18 cellular contexts compared by ENCODE assay signal in genomic region chr5:17411436-17411835, GRCh38.
DNase-seq lines count a peak whose midpoint lies in the region; FAIRE-seq and TF ChIP-seq lines count a peak whose summit lies in the region.
"Had no signal": no experiment of that assay in that cellular context is flagged by ENCODE, and none has a peak within 500 bp of the region (broad histone marks: within the 10 kb centered on the region; RNA-seq: fewer than 3 reads in every experiment).

No MANE protein-coding gene starts in this region.

- no peaks in the 10 kb centered on the region for H3K9me1 ChIP-seq in keratinocyte (ENCODE audit: control insufficient read depth, extremely low read depth, insufficient read depth, low read length)

- TF ChIP-seq CTCF in mammary epithelial cell (conservative IDR thresholded peaks at IDR 0.05 in 1 of 2, IDR thresholded peaks at IDR 0.05 in 1 of 2; ENCODE audit: extremely low read depth in 1 of 2, insufficient read depth in 1 of 2, low read depth in 1 of 2, low read length in 2 of 2) (no peak), keratinocyte (optimal IDR thresholded peaks at IDR 0.05 in 1 of 3, IDR thresholded peaks at IDR 0.05 in 1 of 3, conservative IDR thresholded peaks at IDR 0.05 in 1 of 3; ENCODE audit: extremely low read depth in 1 of 3, insufficient read depth in 2 of 3, low read length in 3 of 3) (no peak)

- H3K9me3 ChIP-seq in mammary epithelial cell (replicated peaks; ENCODE audit: insufficient read depth, low read length) (no peaks in the 10 kb centered on the region), keratinocyte (ENCODE audit: control insufficient read depth, low read depth, low read length) (no peaks in the 10 kb centered on the region)
- H3K9me3 ChIP-seq: SJSA1, upper lobe of right lung had no signal

- H3K36me3 ChIP-seq in mammary epithelial cell (ENCODE audit: insufficient read depth, low read length) (no peaks in the 10 kb centered on the region), keratinocyte (ENCODE audit: control insufficient read depth in 2 of 2, extremely low read depth in 1 of 2, insufficient read depth in 2 of 2, low read length in 2 of 2) (no peaks in the 10 kb centered on the region)
- H3K36me3 ChIP-seq: SJSA1, upper lobe of right lung had no signal

- dilution Hi-C loops in mammary epithelial cell (cut with HindIII; ENCODE audit: low sequenced_read_pairs) (no loop called here), keratinocyte (cut with MboI; ENCODE audit: extremely low pct_ligation_motif_present, low sequenced_read_pairs) (no loop called here)

- no peak overlapping the region for H3K27ac ChIP-seq in mammary epithelial cell (ENCODE audit: insufficient read depth, low read depth, low read length)
- H3K27ac ChIP-seq in keratinocyte (ENCODE audit: control insufficient read depth, insufficient read depth, low read length) = peak overlapping the region; percentile 33
- H3K27ac ChIP-seq in substantia nigra (ENCODE audit: low read depth, low read length, poor library complexity, severe bottlenecking) = no peak overlapping the region
- H3K27ac ChIP-seq: SJSA1, upper lobe of right lung had no signal

- H3K9ac ChIP-seq in mammary epithelial cell (ENCODE audit: insufficient read depth, low read length) (no peak overlapping the region), keratinocyte (ENCODE audit: control insufficient read depth, extremely low read depth, insufficient read depth, low read length) (no peak overlapping the region)

- peaks cover 9% of the 10 kb centered on the region for H3K4me1 ChIP-seq in mammary epithelial cell (ENCODE audit: insufficient read depth, low read length)
- H3K4me1 ChIP-seq in keratinocyte (ENCODE audit: control insufficient read depth, extremely low read depth, insufficient read depth, low read length) = peaks cover 17% of the 10 kb centered on the region
- H3K4me1 ChIP-seq: SJSA1, upper lobe of right lung had no signal

- H2AFZ ChIP-seq in mammary epithelial cell (ENCODE audit: low read depth, low read length) = peak overlapping the region; percentile 59
- H2AFZ ChIP-seq in keratinocyte (ENCODE audit: control insufficient read depth, low read length) = peak overlapping the region; percentile 41

- intact Hi-C loops in mammary epithelial cell (cut with micrococcal nuclease) = no loop called here

- DNase-seq in CD1c-positive myeloid dendritic cell (ENCODE audit: extremely low spot score) = peak; percentile 55
- DNase-seq in NCI-H226 = peak; percentile 20
- DNase-seq in mammary epithelial cell = peak; percentile 60
- no peak for DNase-seq in keratinocyte (ENCODE audit: low read depth, low spot score)
- no peak for DNase-seq in substantia nigra (lab: John Stamatoyannopoulos, UW)
- no peak for DNase-seq in stimulated activated CD4-positive, alpha-beta T cell treated with anti-CD3 and anti-CD28 coated beads, Interleukin-15, amount 100 ng/mL, for 24 hours
- no peak for DNase-seq in stimulated activated naive CD4-positive, alpha-beta T cell (lab: John Stamatoyannopoulos, UW)
- no peak for DNase-seq in H4 (ENCODE audit: low spot score)
- DNase-seq: effector memory CD8-positive, alpha-beta T cell; H9; left cardiac atrium; NCI-H1092; NCI-H2107; NCI-H524 treated with DMSO at 0.1 percent for 48 hours; stimulated activated naive CD8-positive, alpha-beta T cell treated with anti-CD3 and anti-CD28 coated beads, Interleukin-15, amount 100 ng/mL, for 72 hours; upper lobe of right lung had no signal

- H3K27me3 ChIP-seq in mammary epithelial cell (ENCODE audit: insufficient read depth, low read length) (no peaks in the 10 kb centered on the region), keratinocyte (ENCODE audit: control insufficient read depth, extremely low read depth, insufficient read depth, low read length) (no peaks in the 10 kb centered on the region)
- H3K27me3 ChIP-seq: SJSA1, upper lobe of right lung had no signal

- CTCF ChIA-PET in mammary epithelial cell (lab: Charles Lee; ENCODE audit: low non-redundant PET) = interaction anchor here (0.6 to 1.0 kb wide), 2 partner anchors 9 to 195 kb away, joined by 5 read pairs; no protein-coding TSS in a partner anchor

- 12% methylated on average over 1 of the region's 1 CpG for WGBS in mammary epithelial cell (ENCODE audit: low coverage, missing lambda C conversion rate)

- H3K79me2 ChIP-seq in mammary epithelial cell (ENCODE audit: insufficient read depth, low read length) (no peaks in the 10 kb centered on the region), keratinocyte (ENCODE audit: control insufficient read depth, insufficient read depth, low read length) (no peaks in the 10 kb centered on the region)

- BruUV-seq in mammary epithelial cell (replicated peaks; lab: Mats Ljungman, UMichigan) = no TSS peak

- H3K4me3 ChIP-seq in mammary epithelial cell (replicated peaks in 1 of 3; ENCODE audit: insufficient read depth in 1 of 3, low read depth in 2 of 3, low read length in 3 of 3) (no peak overlapping the region), keratinocyte (ENCODE audit: control insufficient read depth in 2 of 3, extremely low read depth in 1 of 3, insufficient read depth in 2 of 3, low read depth in 1 of 3, low read length in 3 of 3) (no peak overlapping the region)
- H3K4me3 ChIP-seq: SJSA1, upper lobe of right lung had no signal

- no peaks in the 10 kb centered on the region for H4K20me1 ChIP-seq in mammary epithelial cell (ENCODE audit: insufficient read depth, low read length)
- no peaks in the 10 kb centered on the region for H4K20me1 ChIP-seq in keratinocyte (ENCODE audit: control insufficient read depth, extremely low read depth, insufficient read depth, low read length)

- H3K4me2 ChIP-seq in mammary epithelial cell (ENCODE audit: insufficient read depth, low read depth, low read length) (peak overlapping the region; percentile 5), keratinocyte (ENCODE audit: control insufficient read depth, extremely low read depth, insufficient read depth, low read depth, low read length) (peak overlapping the region; percentile 42)

- peak; percentile 60 for FAIRE-seq in keratinocyte (lab: Jason Lieb, UNC)
- FAIRE-seq: frontal cortex had no signal

- in situ Hi-C loops in mammary epithelial cell (cut with MboI; ENCODE audit: low sequenced_read_pairs in 2 of 2) = no loop called here

Comparison
In these comparisons a context has a peak if more than half of its experiments do, and no peak if none do; other contexts are left out.
1. DNase-seq: peak in CD1c-positive myeloid dendritic cell (single experiment), NCI-H226 (single experiment) and mammary epithelial cell (single experiment); none in keratinocyte (single experiment), substantia nigra (0 of 49), stimulated activated CD4-positive, alpha-beta T cell treated with anti-CD3 and anti-CD28 coated beads, Interleukin-15, amount 100 ng/mL, for 24 hours (single experiment), stimulated activated naive CD4-positive, alpha-beta T cell (0 of 6) and H4 (single experiment).